In genomic region chr9:97512966-97513560, GRCh38 we compare ENCODE assay signal across 20 cellular contexts. TPM values are rescaled to one million over a fixed set of nuclear protein-coding genes. Genes with fewer than 3 reads are reported as not detected.
DNase-seq lines count a peak whose midpoint lies in the region; ATAC-seq lines count a peak whose summit lies in the region.
"Had no signal": no experiment of that assay in that cellular context is flagged by ENCODE, and none has a peak within 500 bp of the region (broad histone marks: within the 10 kb centered on the region; RNA-seq: fewer than 3 reads in every experiment).

No MANE protein-coding gene starts in this region.

- peak overlapping the region; percentile 13 for H3K27ac ChIP-seq in right cardiac atrium (ENCODE audit: low read length)
- H3K27ac ChIP-seq: A549; BLaER1 treated with 17β-estradiol and CSF1 and Interleukin-3, amounts not matched to agents 10 nM and 100 nM; HL-60; KMS-11 had no signal

- H3K4me3 Mint-ChIP-seq in stimulated activated effector memory CD8-positive, alpha-beta T cell treated with anti-CD3 and anti-CD28 coated beads, Interleukin-12 subunit alpha, Interleukin-12 subunit beta, amount 100 ng/mL, for 72 hours, result no peak overlapping the region
- H3K4me3 Mint-ChIP-seq in activated CD4-positive, alpha-beta T cell treated with anti-CD3 and anti-CD28 coated beads, Interleukin-2, amount 10 ng/mL, durations not matched to agents 7 days and 5 days, result no peak overlapping the region
- H3K4me3 Mint-ChIP-seq: CD4-positive, alpha-beta T cell; IgD-negative memory B cell had no signal

- H3K27me3 Mint-ChIP-seq in activated CD4-positive, alpha-beta T cell treated with anti-CD3 and anti-CD28 coated beads, Interleukin-2, amount 10 ng/mL, durations not matched to agents 7 days and 5 days, result peaks cover 12% of the 10 kb centered on the region

- H3K9me3 Mint-ChIP-seq in stimulated activated effector memory CD8-positive, alpha-beta T cell treated with anti-CD3 and anti-CD28 coated beads, Interleukin-12 subunit alpha, Interleukin-12 subunit beta, amount 100 ng/mL, for 72 hours, result no peaks in the 10 kb centered on the region
- no peaks in the 10 kb centered on the region for H3K9me3 Mint-ChIP-seq in activated CD4-positive, alpha-beta T cell treated with anti-CD3 and anti-CD28 coated beads, Interleukin-2, amount 10 ng/mL, durations not matched to agents 7 days and 5 days
- H3K9me3 Mint-ChIP-seq: CD4-positive, alpha-beta T cell; IgD-negative memory B cell had no signal

- H3K9me3 ChIP-seq in right cardiac atrium (ENCODE audit: control insufficient read depth, low read length), result no peaks in the 10 kb centered on the region
- H3K9me3 ChIP-seq: A549; BLaER1 treated with 17β-estradiol and CSF1 and Interleukin-3, amounts not matched to agents 10 nM and 100 nM had no signal

- POLR2A ChIA-PET in activated CD4-positive, alpha-beta T cell treated with anti-CD3 and anti-CD28 coated beads, Interleukin-2, amount 10 ng/mL, durations not matched to agents 7 days and 5 days (lab: Charles Lee), result no interaction called here

- peaks cover 20% of the 10 kb centered on the region for H3K4me1 Mint-ChIP-seq in stimulated activated effector memory CD8-positive, alpha-beta T cell treated with anti-CD3 and anti-CD28 coated beads, Interleukin-12 subunit alpha, Interleukin-12 subunit beta, amount 100 ng/mL, for 72 hours
- H3K4me1 Mint-ChIP-seq in activated CD4-positive, alpha-beta T cell treated with anti-CD3 and anti-CD28 coated beads, Interleukin-2, amount 10 ng/mL, durations not matched to agents 7 days and 5 days, result peaks cover 9% of the 10 kb centered on the region

- CTCF ChIA-PET in activated CD4-positive, alpha-beta T cell treated with anti-CD3 and anti-CD28 coated beads, Interleukin-2, amount 10 ng/mL, durations not matched to agents 7 days and 5 days (lab: Charles Lee), result interaction anchor here (1.3 to 1.6 kb wide), 2 partner anchors 15 to 20 kb away, joined by 3 to 5 read pairs; no protein-coding TSS in a partner anchor

- H3K4me3 ChIP-seq in right cardiac atrium (ENCODE audit: low read length), result no peak overlapping the region
- H3K4me3 ChIP-seq: A549; BLaER1 treated with 17β-estradiol and CSF1 and Interleukin-3, amounts not matched to agents 10 nM and 100 nM had no signal

- no peak for DNase-seq in right cardiac atrium
- DNase-seq in left cardiac atrium, result no peak
- DNase-seq in left kidney (ENCODE audit: low read depth, low spot score), result peak; percentile 74
- no peak for DNase-seq in stimulated activated effector memory CD8-positive, alpha-beta T cell treated with anti-CD3 and anti-CD28 coated beads, Interleukin-12 subunit alpha, Interleukin-12 subunit beta, amount 100 ng/mL, for 72 hours (ENCODE audit: low spot score in 2 of 2)
- DNase-seq in activated naive CD4-positive, alpha-beta T cell (lab: John Stamatoyannopoulos, UW), result no peak
- DNase-seq in activated CD4-positive, alpha-beta T cell treated with anti-CD3 and anti-CD28 coated beads, Interleukin-2, amount 10 ng/mL, durations not matched to agents 7 days and 5 days, result no peak
- DNase-seq: AML-193; CD4-positive, alpha-beta T cell; MM.1S; NCI-H2029; NCI-H446; NCI-H524 treated with DMSO at 0.1 percent for 48 hours; NCI-H774 had no signal

- no peaks in the 10 kb centered on the region for H3K27me3 ChIP-seq in right cardiac atrium (ENCODE audit: control insufficient read depth, insufficient read depth)
- H3K27me3 ChIP-seq: BLaER1 treated with 17β-estradiol and CSF1 and Interleukin-3, amounts not matched to agents 10 nM and 100 nM had no signal

- peaks cover 12% of the 10 kb centered on the region for H3K36me3 Mint-ChIP-seq in stimulated activated effector memory CD8-positive, alpha-beta T cell treated with anti-CD3 and anti-CD28 coated beads, Interleukin-12 subunit alpha, Interleukin-12 subunit beta, amount 100 ng/mL, for 72 hours
- H3K36me3 Mint-ChIP-seq in activated CD4-positive, alpha-beta T cell treated with anti-CD3 and anti-CD28 coated beads, Interleukin-2, amount 10 ng/mL, durations not matched to agents 7 days and 5 days (ENCODE audit: low read depth), result no peaks in the 10 kb centered on the region
- H3K36me3 Mint-ChIP-seq: IgD-negative memory B cell had no signal

- H3K27ac Mint-ChIP-seq in stimulated activated effector memory CD8-positive, alpha-beta T cell treated with anti-CD3 and anti-CD28 coated beads, Interleukin-12 subunit alpha, Interleukin-12 subunit beta, amount 100 ng/mL, for 72 hours, result peak overlapping the region; percentile 26
- H3K27ac Mint-ChIP-seq in activated CD4-positive, alpha-beta T cell treated with anti-CD3 and anti-CD28 coated beads, Interleukin-2, amount 10 ng/mL, durations not matched to agents 7 days and 5 days, result no peak overlapping the region
- H3K27ac Mint-ChIP-seq: CD4-positive, alpha-beta T cell had no signal

- ATAC-seq in right cardiac atrium (no peak), left cardiac atrium (no peak), GM21526 (IDR thresholded peaks at IDR 0.05; ENCODE audit: low FRiP score, unreplicated experiment) (no peak)
- no peak for ATAC-seq in stimulated activated effector memory CD8-positive, alpha-beta T cell treated with anti-CD3 and anti-CD28 coated beads, Interleukin-12 subunit alpha, Interleukin-12 subunit beta, amount 100 ng/mL, for 72 hours
- ATAC-seq: A549, HCT116 had no signal

- peaks cover 20% of the 10 kb centered on the region for H3K4me1 ChIP-seq in right cardiac atrium (ENCODE audit: control insufficient read depth, insufficient read depth, low read length)
- H3K4me1 ChIP-seq: BLaER1 treated with 17β-estradiol and CSF1 and Interleukin-3, amounts not matched to agents 10 nM and 100 nM had no signal

- intact Hi-C loops in right cardiac atrium (cut with DNase I) (no loop called here), left cardiac atrium (cut with DNase I) (no loop called here)

- 73% methylated on average over 8 of the region's 8 CpGs for WGBS in right cardiac atrium

RNA-seq across cellular contexts. Expression of gene TMOD1, which starts 11.6 kb away (rescaled TPM):
- total RNA-seq in right cardiac atrium, result 100 to 1,000 TPM; 177 to 220 (median 208) TPM
- 184 TPM for polyA plus RNA-seq in right cardiac atrium
- total RNA-seq in left cardiac atrium, result 100 to 1,000 TPM; 142 to 149 TPM
- under 1 TPM; 0.35 to 0.45 TPM for total RNA-seq in activated CD4-positive, alpha-beta T cell treated with anti-CD3 and anti-CD28 coated beads, Interleukin-2, amount 10 ng/mL, durations not matched to agents 7 days and 5 days

Comparison
In these comparisons a context has a peak if more than half of its experiments do, and no peak if none do; other contexts are left out.
1. RNA of gene TMOD1, which starts 11.6 kb away (total RNA-seq): 177 to 220 TPM in right cardiac atrium and 142 to 149 TPM in left cardiac atrium; 0.35 to 0.45 TPM in activated CD4-positive, alpha-beta T cell treated with anti-CD3 and anti-CD28 coated beads, Interleukin-2, amount 10 ng/mL, durations not matched to agents 7 days and 5 days; every median in the first group is over 10 times any median in the second.